10 cellular contexts compared by ENCODE assay signal in the genomic region with DNA sequence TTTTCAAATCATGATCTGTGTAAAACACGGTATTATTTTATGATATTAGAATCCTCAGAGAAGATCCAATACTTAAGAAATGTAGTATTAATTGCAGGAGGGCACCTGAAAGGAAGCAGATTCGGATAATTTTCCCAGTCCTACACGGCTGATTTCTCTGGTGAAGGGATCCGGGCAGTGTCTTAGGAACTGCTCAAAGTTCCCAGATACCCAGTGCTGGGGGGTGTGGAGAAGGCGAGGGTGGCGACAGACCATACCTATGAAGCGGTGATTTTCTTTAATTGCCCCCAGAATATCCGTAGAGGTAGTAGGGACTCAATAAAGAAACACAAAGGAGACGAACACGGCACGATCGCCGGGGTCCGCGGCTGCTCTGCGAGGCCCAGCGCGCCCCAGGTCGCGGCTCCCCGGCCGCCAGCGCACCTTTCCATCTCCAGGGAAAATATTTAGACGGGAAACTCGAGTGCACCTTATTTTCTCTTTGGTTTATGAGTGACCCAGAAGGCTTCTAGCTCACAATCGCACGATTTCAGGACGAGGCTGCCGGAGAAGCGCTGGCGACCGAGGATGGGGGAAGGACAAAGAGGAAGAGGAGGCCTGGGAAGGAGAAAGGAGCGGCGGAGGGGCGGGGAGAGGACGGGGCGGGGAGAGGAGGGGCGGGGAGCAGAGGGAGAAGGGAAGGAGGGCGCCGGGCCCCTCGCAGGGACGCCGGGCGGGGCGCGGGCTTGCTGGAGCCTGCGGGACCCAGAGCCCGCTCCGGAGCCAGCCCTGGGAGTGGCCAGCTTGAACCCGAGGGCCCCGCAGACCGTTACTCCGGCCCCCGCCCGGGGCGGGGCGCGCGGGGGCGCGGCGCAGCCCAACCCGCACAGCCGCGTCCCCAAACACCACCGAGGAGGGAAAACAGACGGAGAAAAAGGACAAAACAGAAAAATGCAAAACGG. TPM values are rescaled to one million over a fixed set of nuclear protein-coding genes. Genes with fewer than 3 reads are reported as not detected.
DNase-seq lines count a peak whose midpoint lies in the region; ATAC-seq, FAIRE-seq and TF ChIP-seq lines count a peak whose summit lies in the region.
"Had no signal": no experiment of that assay in that cellular context is flagged by ENCODE, and none has a peak within 500 bp of the region (broad histone marks: within the 10 kb centered on the region; RNA-seq: fewer than 3 reads in every experiment).

No MANE protein-coding gene starts in this region.

- CTCF ChIA-PET in CD8-positive, alpha-beta T cell (lab: Charles Lee): no interaction called here

- no peak for TF ChIP-seq POLR2A in GM12892 (IDR thresholded peaks at IDR 0.05; ENCODE audit: low read depth, low read length)

- no peaks in the 10 kb centered on the region for H3K36me3 ChIP-seq in CD8-positive, alpha-beta T cell (ENCODE audit: insufficient read depth, low read length)
- peaks cover 9% of the 10 kb centered on the region for H3K36me3 ChIP-seq in ectodermal cell (ENCODE audit: control insufficient read depth, insufficient read depth, low read length)

- H3K27ac Mint-ChIP-seq in CD8-positive, alpha-beta T cell: no peak overlapping the region
- no peak overlapping the region for H3K27ac Mint-ChIP-seq in natural killer cell
- H3K27ac Mint-ChIP-seq: activated B cell treated with CpG ODN at 0.5 μM for 24 hours had no signal

- peaks cover 7% of the 10 kb centered on the region for H3K4me1 Mint-ChIP-seq in CD8-positive, alpha-beta T cell (ENCODE audit: low read depth)
- H3K4me1 Mint-ChIP-seq in natural killer cell: no peaks in the 10 kb centered on the region

- intact Hi-C loops in CD8-positive, alpha-beta T cell (cut with DNase I, micrococcal nuclease): no loop called here
- intact Hi-C loops in natural killer cell (cut with micrococcal nuclease): no loop called here

- H3K9me3 Mint-ChIP-seq in CD8-positive, alpha-beta T cell: no peaks in the 10 kb centered on the region
- H3K9me3 Mint-ChIP-seq in natural killer cell: no peaks in the 10 kb centered on the region
- H3K9me3 Mint-ChIP-seq: activated B cell treated with CpG ODN at 0.5 μM for 24 hours had no signal

- no peak for ATAC-seq in CD8-positive, alpha-beta T cell
- ATAC-seq in natural killer cell (no peak), HG03108 (IDR thresholded peaks at IDR 0.05; ENCODE audit: unreplicated experiment) (no peak), omental fat pad (ENCODE audit: low FRiP score) (no peak)
- ATAC-seq: GM12878 had no signal

- no peak for DNase-seq in CD8-positive, alpha-beta T cell
- DNase-seq in NCI-H1694 treated with DMSO at 0.1 percent for 48 hours (lab: John Stamatoyannopoulos, UW): peak; percentile 92
- no peak for DNase-seq in natural killer cell
- DNase-seq in 8988T: no peak
- DNase-seq in GM12892 (ENCODE audit: insufficient read length): no peak
- no peak for DNase-seq in omental fat pad (ENCODE audit: low spot score)
- DNase-seq: activated B cell treated with CpG ODN at 0.5 μM for 24 hours had no signal

- H3K4me3 ChIP-seq in CD8-positive, alpha-beta T cell (ENCODE audit: low read depth, low read length): no peak overlapping the region
- peak overlapping the region; percentile 98 for H3K4me3 ChIP-seq in ectodermal cell (ENCODE audit: insufficient read depth, low read depth, low read length)
- H3K4me3 ChIP-seq: GM12878 had no signal

- TF ChIP-seq CTCF in CD8-positive, alpha-beta T cell (IDR thresholded peaks at IDR 0.05): no peak
- TF ChIP-seq CTCF in natural killer cell (IDR thresholded peaks at IDR 0.05): no peak
- TF ChIP-seq CTCF in omental fat pad (IDR thresholded peaks at IDR 0.05): no peak

- 0 to 1% methylated on average over 67 to 68 of the region's 68 CpGs for WGBS in ectodermal cell, 2 experiments

- FAIRE-seq in GM12892 (lab: Jason Lieb, UNC): no peak
- FAIRE-seq: GM12878 had no signal

- peaks cover 4% of the 10 kb centered on the region for H3K9me3 ChIP-seq in CD8-positive, alpha-beta T cell (ENCODE audit: low read length)
- H3K9me3 ChIP-seq in ectodermal cell (ENCODE audit: control insufficient read depth, low read length): no peaks in the 10 kb centered on the region

- peak overlapping the region; percentile 54 for H3K4me3 Mint-ChIP-seq in CD8-positive, alpha-beta T cell
- H3K4me3 Mint-ChIP-seq in natural killer cell: peak overlapping the region; percentile 4
- H3K4me3 Mint-ChIP-seq: activated B cell treated with CpG ODN at 0.5 μM for 24 hours had no signal

- no peaks in the 10 kb centered on the region for H3K4me1 ChIP-seq in CD8-positive, alpha-beta T cell (ENCODE audit: insufficient read depth, low read length)
- no peaks in the 10 kb centered on the region for H3K4me1 ChIP-seq in ectodermal cell (ENCODE audit: control insufficient read depth, insufficient read depth, low read length)

- no peaks in the 10 kb centered on the region for H3K27me3 ChIP-seq in CD8-positive, alpha-beta T cell (ENCODE audit: insufficient read depth, low read length)
- no peaks in the 10 kb centered on the region for H3K27me3 ChIP-seq in ectodermal cell (ENCODE audit: control insufficient read depth, insufficient read depth, low read length, poor library complexity, severe bottlenecking)

- peaks cover 60% of the 10 kb centered on the region for H3K27me3 Mint-ChIP-seq in CD8-positive, alpha-beta T cell (ENCODE audit: low read depth)
- peaks cover 35 to 36% of the 10 kb centered on the region in 2 donors for H3K27me3 Mint-ChIP-seq in natural killer cell (ENCODE audit: low read depth in 2 of 2)

- POLR2A ChIA-PET in CD8-positive, alpha-beta T cell (lab: Charles Lee): no interaction called here

- H3K36me3 Mint-ChIP-seq in CD8-positive, alpha-beta T cell: no peaks in the 10 kb centered on the region
- H3K36me3 Mint-ChIP-seq in natural killer cell: peaks cover 19% of the 10 kb centered on the region

- H3K27ac ChIP-seq in CD8-positive, alpha-beta T cell (ENCODE audit: low read depth, low read length): no peak overlapping the region
- H3K27ac ChIP-seq in ectodermal cell (ENCODE audit: insufficient read depth, low read depth, low read length, poor library complexity, severe bottlenecking): peak overlapping the region; percentile 98

RNA-seq across cellular contexts. Expression of gene SOX11, which starts 1.2 kb away (rescaled TPM):
- not detected for total RNA-seq in CD8-positive, alpha-beta T cell
- 121 TPM for polyA plus RNA-seq in ectodermal cell (2013, experiment 1 of 4)
- 127 TPM for polyA plus RNA-seq in ectodermal cell (2013, experiment 2 of 4)
- 81.4 TPM for polyA plus RNA-seq in ectodermal cell (2013, experiment 3 of 4)
- polyA plus RNA-seq in ectodermal cell (2013, experiment 4 of 4): 87.8 TPM
- total RNA-seq in natural killer cell: not detected
- polyA plus RNA-seq in GM12892 (2012; ENCODE audit: missing spikeins): 0.04 TPM
- total RNA-seq in omental fat pad: not detected
- total RNA-seq: activated B cell treated with CpG ODN at 0.5 μM for 24 hours had no signal
